Comparison of ENCODE assay signal across 27 cellular contexts in the genomic region with DNA sequence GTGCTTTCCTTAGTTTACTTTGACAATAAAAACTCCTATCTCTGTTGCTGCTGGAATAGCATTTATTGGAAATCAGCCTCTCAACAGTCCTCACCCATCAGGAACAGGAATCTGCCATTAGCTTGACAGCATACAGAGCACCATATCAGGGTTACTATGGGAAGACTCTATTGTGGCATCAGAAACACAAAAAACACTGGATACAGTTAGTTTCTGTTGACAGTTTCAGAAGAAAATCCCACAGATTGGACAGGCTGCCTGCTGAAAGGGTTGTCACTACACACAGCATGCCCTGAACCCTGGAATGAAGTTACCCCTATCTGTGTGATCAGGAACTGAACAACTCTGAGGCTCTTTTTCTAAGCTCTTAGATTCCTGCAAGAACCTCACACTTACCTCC.
"Had no signal": no experiment of that assay in that cellular context is flagged by ENCODE, and none has a peak within 500 bp of the region (broad histone marks: within the 10 kb centered on the region; RNA-seq: fewer than 3 reads in every experiment).

No MANE protein-coding gene starts in this region.

- H3K4me1 ChIP-seq: suprapubic skin, testis, thyroid gland, upper lobe of left lung, upper lobe of right lung, uterus had no signal

- H3K36me3 Mint-ChIP-seq: stimulated activated effector memory CD8-positive, alpha-beta T cell treated with anti-CD3 and anti-CD28 coated beads, Interleukin-12 subunit alpha, Interleukin-12 subunit beta, amount 100 ng/mL, for 72 hours; stimulated activated memory B cell treated with anti-CD40 and anti-IgM and Interleukin-4, amounts not matched to agents 10 μg/mL and 1 μg/mL and 100 μg/mL, for 72 hours; stimulated activated naive B cell treated with anti-CD40 and anti-IgM and Interleukin-4, amounts not matched to agents 10 μg/mL and 1 μg/mL and 100 μg/mL, for 72 hours had no signal

- H3K27me3 ChIP-seq: stomach, suprapubic skin, testis, thyroid gland, tibial artery, tibial nerve, transverse colon, upper lobe of left lung, upper lobe of right lung, uterus, vagina had no signal

- H3K9me3 ChIP-seq: stomach, suprapubic skin, testis, thoracic aorta, thyroid gland, transverse colon, upper lobe of left lung, upper lobe of right lung, uterus, vagina had no signal

- H3K4me3 Mint-ChIP-seq: stimulated activated effector memory CD8-positive, alpha-beta T cell treated with anti-CD3 and anti-CD28 coated beads, Interleukin-12 subunit alpha, Interleukin-12 subunit beta, amount 100 ng/mL, for 72 hours; stimulated activated memory B cell treated with anti-CD40 and anti-IgM and Interleukin-4, amounts not matched to agents 10 μg/mL and 1 μg/mL and 100 μg/mL, for 72 hours; stimulated activated naive B cell treated with anti-CD40 and anti-IgM and Interleukin-4, amounts not matched to agents 10 μg/mL and 1 μg/mL and 100 μg/mL, for 72 hours; stimulated activated naive CD8-positive, alpha-beta T cell treated with anti-CD3 and anti-CD28 coated beads, Interleukin-15, amount 100 ng/mL, for 72 hours; stimulated activated naive CD8-positive, alpha-beta T cell treated with anti-CD3 and anti-CD28 coated beads, Interleukin-15, Interleukin-2, amounts not matched to agents 100 ng/mL and 50 ng/mL, for 24 hours; type B pancreatic cell had no signal

- H3K4me3 ChIP-seq: stomach, suprapubic skin, testis, thoracic aorta, thyroid gland, tibial artery, tibial nerve, transverse colon, upper lobe of left lung, upper lobe of right lung, uterus, vagina had no signal

- ATAC-seq: stimulated activated effector memory CD8-positive, alpha-beta T cell treated with anti-CD3 and anti-CD28 coated beads, Interleukin-12 subunit alpha, Interleukin-12 subunit beta, amount 100 ng/mL, for 72 hours; stimulated activated memory B cell treated with anti-CD40 and anti-IgM and Interleukin-4, amounts not matched to agents 10 μg/mL and 1 μg/mL and 100 μg/mL, for 72 hours; stimulated activated naive B cell treated with anti-CD40 and anti-IgM and Interleukin-4, amounts not matched to agents 10 μg/mL and 1 μg/mL and 100 μg/mL, for 72 hours; stimulated activated naive CD8-positive, alpha-beta T cell treated with anti-CD3 and anti-CD28 coated beads, Interleukin-15, amount 100 ng/mL, for 72 hours; stimulated activated naive CD8-positive, alpha-beta T cell treated with anti-CD3 and anti-CD28 coated beads, Interleukin-15, Interleukin-2, amounts not matched to agents 100 U/mL and 50 U/mL, for 24 hours; upper lobe of right lung had no signal

- H3K27me3 Mint-ChIP-seq: stimulated activated memory B cell treated with anti-CD40 and anti-IgM and Interleukin-4, amounts not matched to agents 10 μg/mL and 1 μg/mL and 100 μg/mL, for 72 hours; stimulated activated naive CD8-positive, alpha-beta T cell treated with anti-CD3 and anti-CD28 coated beads, Interleukin-15, amount 100 ng/mL, for 72 hours; type B pancreatic cell had no signal

- DNase-seq: stimulated activated CD4-positive, alpha-beta T cell treated with anti-CD3 and anti-CD28 coated beads, Interleukin-2, amount 100 ng/mL, for 48 hours; stimulated activated CD4-positive, alpha-beta T cell treated with anti-CD3 and anti-CD28 coated beads, Interleukin-4, amount 100 ng/mL, for 1 hour; stimulated activated CD4-positive, alpha-beta T cell treated with anti-CD3 and anti-CD28 coated beads, Interleukin-4, amount 100 ng/mL, for 24 hours; stimulated activated CD4-positive, alpha-beta T cell treated with anti-CD3 and anti-CD28 coated beads, Interleukin-4, amount 100 ng/mL, for 4 hours; stimulated activated CD8-positive, alpha-beta memory T cell treated with anti-CD3 and anti-CD28 coated beads, Interleukin-4, amount 100 ng/mL, for 48 hours; stimulated activated naive B cell treated with anti-CD40 and anti-IgM and Interleukin-4, amounts not matched to agents 10 μg/mL and 1 μg/mL and 100 μg/mL, for 72 hours; stimulated activated naive CD4-positive, alpha-beta T cell; stimulated activated naive CD4-positive, alpha-beta T cell treated with Interleukin-2 at 50 U/mL for 16 hours; stimulated activated naive CD8-positive, alpha-beta T cell treated with anti-CD3 and anti-CD28 coated beads, Interleukin-15, amount 100 ng/mL, for 72 hours; stimulated activated naive CD8-positive, alpha-beta T cell treated with anti-CD3 and anti-CD28 coated beads, Interleukin-15, Interleukin-2, amounts not matched to agents 100 U/mL and 50 U/mL, for 24 hours; stomach; substantia nigra; testis; thyroid gland; tibial artery; transverse colon; upper lobe of right lung; uterus had no signal

- H3K27ac Mint-ChIP-seq: stimulated activated effector memory CD8-positive, alpha-beta T cell treated with anti-CD3 and anti-CD28 coated beads, Interleukin-12 subunit alpha, Interleukin-12 subunit beta, amount 100 ng/mL, for 72 hours; stimulated activated memory B cell treated with anti-CD40 and anti-IgM and Interleukin-4, amounts not matched to agents 10 μg/mL and 1 μg/mL and 100 μg/mL, for 72 hours; stimulated activated naive B cell treated with anti-CD40 and anti-IgM and Interleukin-4, amounts not matched to agents 10 μg/mL and 1 μg/mL and 100 μg/mL, for 72 hours; stimulated activated naive CD8-positive, alpha-beta T cell treated with anti-CD3 and anti-CD28 coated beads, Interleukin-15, amount 100 ng/mL, for 72 hours; stimulated activated naive CD8-positive, alpha-beta T cell treated with anti-CD3 and anti-CD28 coated beads, Interleukin-15, Interleukin-2, amounts not matched to agents 100 ng/mL and 50 ng/mL, for 24 hours; type B pancreatic cell had no signal

- H3K27ac ChIP-seq: stomach, suprapubic skin, testis, thoracic aorta, thyroid gland, tibial artery, tibial nerve, transverse colon, upper lobe of left lung, upper lobe of right lung, uterus, vagina had no signal

- H3K36me3 ChIP-seq: stomach, suprapubic skin, thoracic aorta, thyroid gland, tibial artery, tibial nerve, transverse colon, upper lobe of left lung, upper lobe of right lung, uterus, vagina had no signal

- H3K4me1 Mint-ChIP-seq: stimulated activated effector memory CD8-positive, alpha-beta T cell treated with anti-CD3 and anti-CD28 coated beads, Interleukin-12 subunit alpha, Interleukin-12 subunit beta, amount 100 ng/mL, for 72 hours; stimulated activated memory B cell treated with anti-CD40 and anti-IgM and Interleukin-4, amounts not matched to agents 10 μg/mL and 1 μg/mL and 100 μg/mL, for 72 hours; stimulated activated naive B cell treated with anti-CD40 and anti-IgM and Interleukin-4, amounts not matched to agents 10 μg/mL and 1 μg/mL and 100 μg/mL, for 72 hours; stimulated activated naive CD8-positive, alpha-beta T cell treated with anti-CD3 and anti-CD28 coated beads, Interleukin-15, amount 100 ng/mL, for 72 hours had no signal
